In the genomic region with DNA sequence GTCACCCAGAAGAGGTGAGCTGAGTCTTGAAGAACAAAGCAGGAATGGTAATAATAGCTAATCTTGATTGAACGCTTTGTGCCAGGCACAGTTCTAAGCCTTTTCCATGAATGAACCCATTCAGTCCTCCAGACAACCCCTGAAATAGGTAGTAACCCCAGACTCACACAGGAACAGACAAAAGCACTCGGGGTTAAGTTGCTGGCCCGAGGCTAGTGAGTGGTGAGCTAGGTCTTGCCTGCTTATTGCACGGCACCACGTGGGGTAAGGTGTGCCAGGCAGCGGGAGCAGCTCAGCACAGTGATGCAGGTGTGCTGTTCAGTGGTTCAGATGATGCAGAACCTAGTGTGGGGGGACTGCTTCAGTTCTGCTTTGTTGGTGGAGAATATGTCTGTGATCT, we compare ENCODE assay signal across 25 cellular contexts.
DNase-seq lines count a peak whose midpoint lies in the region; ATAC-seq and TF ChIP-seq lines count a peak whose summit lies in the region.
"Had no signal": no experiment of that assay in that cellular context is flagged by ENCODE, and none has a peak within 500 bp of the region (broad histone marks: within the 10 kb centered on the region; RNA-seq: fewer than 3 reads in every experiment).

No MANE protein-coding gene starts in this region.

- H3K4me1 ChIP-seq in ACC112 (ENCODE audit: control insufficient read depth, insufficient read depth, low read length, unreplicated experiment): peaks cover 47% of the 10 kb centered on the region
- peaks cover 25% of the 10 kb centered on the region for H3K4me1 ChIP-seq in OCI-LY3 (ENCODE audit: low read length)
- H3K4me1 ChIP-seq in sigmoid colon: peaks cover 0 to 86% (median 74%) of the 10 kb centered on the region in 4 donors

- no peaks in the 10 kb centered on the region for H3K9me3 Mint-ChIP-seq in activated naive CD4-positive, alpha-beta T cell treated with anti-CD3 and anti-CD28 coated beads, Interleukin-2, amount 10 ng/mL, durations not matched to agents 7 days and 5 days
- H3K9me3 Mint-ChIP-seq: activated T-cell treated with anti-CD3 and anti-CD28 coated beads, Interleukin-2, amount 50 U/mL, for 4 hours; stimulated activated naive CD8-positive, alpha-beta T cell treated with anti-CD3 and anti-CD28 coated beads, Interleukin-15, Interleukin-2, amounts not matched to agents 100 ng/mL and 50 ng/mL, for 24 hours; T-helper 1 cell treated with Interleukin-12 subunit alpha and Interleukin-12 subunit beta and Interleukin-4 antibody, amounts not matched to agents 30 μg/mL and 1 μg/mL, for 36 hours had no signal

- H3K79me2 ChIP-seq in ACC112 (ENCODE audit: control insufficient read depth, insufficient read depth, low read length, unreplicated experiment) (peaks cover 80% of the 10 kb centered on the region), OCI-LY3 (ENCODE audit: low read length) (no peaks in the 10 kb centered on the region)

- no peaks in the 10 kb centered on the region for H3K36me3 Mint-ChIP-seq in activated naive CD4-positive, alpha-beta T cell treated with anti-CD3 and anti-CD28 coated beads, Interleukin-2, amount 10 ng/mL, durations not matched to agents 7 days and 5 days

- H4K20me1 ChIP-seq in OCI-LY3 (ENCODE audit: insufficient read depth, low read length): no peaks in the 10 kb centered on the region

- H3K4me3 ChIP-seq in ACC112 (ENCODE audit: low read depth, low read length): no peak overlapping the region
- H3K4me3 ChIP-seq in OCI-LY3 (ENCODE audit: low read length): no peak overlapping the region
- no peak overlapping the region for H3K4me3 ChIP-seq in sigmoid colon
- H3K4me3 ChIP-seq: A549, cardiac muscle cell, spleen, upper lobe of left lung had no signal

- intact Hi-C loops in sigmoid colon (cut with DNase I): loop anchor here (5.0 kb wide), 1 partner anchor 214 kb away; no protein-coding TSS in a partner anchor

- H3K4me1 Mint-ChIP-seq in activated naive CD4-positive, alpha-beta T cell treated with anti-CD3 and anti-CD28 coated beads, Interleukin-2, amount 10 ng/mL, durations not matched to agents 7 days and 5 days: no peaks in the 10 kb centered on the region

- CTCF ChIA-PET in activated naive CD4-positive, alpha-beta T cell treated with anti-CD3 and anti-CD28 coated beads, Interleukin-2, amount 10 ng/mL, durations not matched to agents 7 days and 5 days (lab: Charles Lee): interaction anchor here (0.8 kb wide), 1 partner anchor 270 kb away, joined by 3 read pairs; no protein-coding TSS in a partner anchor

- peaks cover 8% of the 10 kb centered on the region for H3K27me3 Mint-ChIP-seq in activated naive CD4-positive, alpha-beta T cell treated with anti-CD3 and anti-CD28 coated beads, Interleukin-2, amount 10 ng/mL, durations not matched to agents 7 days and 5 days
- H3K27me3 Mint-ChIP-seq: stimulated activated naive CD8-positive, alpha-beta T cell treated with anti-CD3 and anti-CD28 coated beads, Interleukin-15, Interleukin-2, amounts not matched to agents 100 ng/mL and 50 ng/mL, for 24 hours had no signal

- H3K27ac ChIP-seq in ACC112 (ENCODE audit: low read depth, low read length): peak overlapping the region; percentile 85; the same call in 1 of the 2 replicates
- H3K27ac ChIP-seq in OCI-LY3 (ENCODE audit: low read length): no peak overlapping the region
- peak overlapping the region; percentile 81 to 96 (median 86) for H3K27ac ChIP-seq in sigmoid colon
- H3K27ac ChIP-seq: A549, cardiac muscle cell, spleen, upper lobe of left lung had no signal

- TF ChIP-seq POLR2A in sigmoid colon (IDR thresholded peaks at IDR 0.05): no peak

- H3K27ac Mint-ChIP-seq in activated naive CD4-positive, alpha-beta T cell treated with anti-CD3 and anti-CD28 coated beads, Interleukin-2, amount 10 ng/mL, durations not matched to agents 7 days and 5 days: no peak overlapping the region
- H3K27ac Mint-ChIP-seq: stimulated activated naive CD8-positive, alpha-beta T cell treated with anti-CD3 and anti-CD28 coated beads, Interleukin-15, Interleukin-2, amounts not matched to agents 100 ng/mL and 50 ng/mL, for 24 hours; T-helper 1 cell treated with Interleukin-12 subunit alpha and Interleukin-12 subunit beta and Interleukin-4 antibody, amounts not matched to agents 30 μg/mL and 1 μg/mL, for 36 hours had no signal

- no peak for TF ChIP-seq EP300 in sigmoid colon (IDR thresholded peaks at IDR 0.05)

- ATAC-seq in esophagus mucosa (peak; percentile 72), GM18870 (IDR thresholded peaks at IDR 0.05; ENCODE audit: unreplicated experiment) (no peak), GM18858 (IDR thresholded peaks at IDR 0.05; ENCODE audit: unreplicated experiment) (no peak)
- ATAC-seq: A549; activated T-cell treated with anti-CD3 and anti-CD28 coated beads, Interleukin-2, amount 50 U/mL, for 4 hours had no signal

- no peak overlapping the region for H3K4me3 Mint-ChIP-seq in activated naive CD4-positive, alpha-beta T cell treated with anti-CD3 and anti-CD28 coated beads, Interleukin-2, amount 10 ng/mL, durations not matched to agents 7 days and 5 days
- H3K4me3 Mint-ChIP-seq: activated T-cell treated with anti-CD3 and anti-CD28 coated beads, Interleukin-2, amount 50 U/mL, for 4 hours; stimulated activated naive CD8-positive, alpha-beta T cell treated with anti-CD3 and anti-CD28 coated beads, Interleukin-15, Interleukin-2, amounts not matched to agents 100 ng/mL and 50 ng/mL, for 24 hours; T-helper 1 cell treated with Interleukin-12 subunit alpha and Interleukin-12 subunit beta and Interleukin-4 antibody, amounts not matched to agents 30 μg/mL and 1 μg/mL, for 36 hours had no signal

- no peak for DNase-seq in sigmoid colon
- no peak for DNase-seq in stimulated activated CD4-positive, alpha-beta T cell treated with anti-CD3 and anti-CD28 coated beads, Interleukin-1b, Interleukin-23, amount 100 ng/mL, for 48 hours
- DNase-seq in activated naive CD4-positive, alpha-beta T cell treated with anti-CD3 and anti-CD28 coated beads, Interleukin-2, amount 10 ng/mL, durations not matched to agents 7 days and 5 days: no peak
- DNase-seq: activated CD4-positive, alpha-beta T cell treated with anti-CD3 and anti-CD28 coated beads for 4 hours; activated naive CD4-positive, alpha-beta T cell; activated T-cell treated with anti-CD3 and anti-CD28 coated beads, Interleukin-2, amount 50 U/mL, for 4 hours; dermis blood vessel endothelial cell; GF-D8; head of caudate nucleus; KG1; mesendoderm; NCI-H1436 treated with DMSO at 0.1 percent for 48 hours; NCI-H524; occipital lobe; spleen; upper lobe of left lung had no signal

- no peak overlapping the region for H3K9ac ChIP-seq in OCI-LY3 (ENCODE audit: low read length)

- no peaks in the 10 kb centered on the region for H3K27me3 ChIP-seq in ACC112 (ENCODE audit: insufficient read depth, low read length)
- peaks cover 5% of the 10 kb centered on the region; the same call in 1 of the 2 replicates for H3K27me3 ChIP-seq in OCI-LY3 (ENCODE audit: low read depth, low read length)
- no peaks in the 10 kb centered on the region for H3K27me3 ChIP-seq in sigmoid colon
- H3K27me3 ChIP-seq: cardiac muscle cell, spleen, upper lobe of left lung had no signal

- H3K36me3 ChIP-seq in ACC112 (ENCODE audit: insufficient read depth, low read length) (no peaks in the 10 kb centered on the region), OCI-LY3 (replicated peaks; ENCODE audit: low read depth, low read length) (no peaks in the 10 kb centered on the region), sigmoid colon (peaks cover 0 to 9% (median 5%) of the 10 kb centered on the region in 4 donors)
- H3K36me3 ChIP-seq: cardiac muscle cell had no signal

- WGBS in sigmoid colon, 2 donors: 87 to 89% methylated on average over 6 of the region's 6 CpGs

- H3K9me3 ChIP-seq in OCI-LY3 (ENCODE audit: insufficient read depth, low read length) (no peaks in the 10 kb centered on the region), sigmoid colon (no peaks in the 10 kb centered on the region)
- H3K9me3 ChIP-seq: A549, spleen, upper lobe of left lung had no signal

- TF ChIP-seq CTCF in OCI-LY3 (IDR thresholded peaks at IDR 0.05; ENCODE audit: low read depth, low read length) (no peak), sigmoid colon (IDR thresholded peaks at IDR 0.05) (no peak)

- H2AFZ ChIP-seq in ACC112 (ENCODE audit: low read length, unreplicated experiment) (no peak overlapping the region), OCI-LY3 (ENCODE audit: low read depth, low read length) (no peak overlapping the region)

- H3K4me2 ChIP-seq in OCI-LY3 (ENCODE audit: low read length): 0 out of 2 replicates have a peak overlapping the region, but pooled peaks have one; percentile 0
- H3K4me2 ChIP-seq: A549 had no signal
